24 cellular contexts compared by ENCODE assay signal in the genomic region with DNA sequence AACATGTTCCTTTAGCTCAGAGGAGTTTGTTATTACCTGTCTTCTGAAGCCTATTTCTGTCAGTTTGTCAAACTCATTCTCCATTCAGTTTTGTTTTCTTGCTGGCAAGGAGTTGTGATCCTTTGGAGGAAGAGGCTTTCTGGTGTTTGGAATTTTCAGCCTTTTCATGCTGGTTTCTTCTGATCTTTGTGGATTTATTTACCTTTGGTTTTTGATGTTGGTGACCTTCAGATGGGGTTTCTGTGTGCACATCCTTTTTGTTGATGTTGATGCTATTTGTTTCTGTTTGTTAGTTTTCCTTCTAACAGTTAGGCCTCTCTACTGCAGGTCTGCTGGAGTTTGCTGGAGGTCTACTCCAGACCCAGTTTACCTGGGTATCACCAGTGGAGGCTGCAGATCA.
"Had no signal": no experiment of that assay in that cellular context is flagged by ENCODE, and none has a peak within 500 bp of the region (broad histone marks: within the 10 kb centered on the region; RNA-seq: fewer than 3 reads in every experiment).

No MANE protein-coding gene starts in this region.

- H3K27ac Mint-ChIP-seq: naive thymus-derived CD8-positive, alpha-beta T cell; nephron; neural progenitor cell; stimulated activated effector memory CD8-positive, alpha-beta T cell treated with anti-CD3 and anti-CD28 coated beads, Interleukin-12 subunit alpha, Interleukin-12 subunit beta, amount 100 ng/mL, for 72 hours; stimulated activated naive CD8-positive, alpha-beta T cell treated with anti-CD3 and anti-CD28 coated beads, Interleukin-15, Interleukin-2, amounts not matched to agents 100 ng/mL and 50 ng/mL, for 24 hours had no signal

- H3K4me1 ChIP-seq: left lung, parathyroid adenoma, right atrium auricular region, spleen, suprapubic skin, upper lobe of right lung had no signal

- H3K9me3 ChIP-seq: neutrophil had no signal

- ATAC-seq: naive thymus-derived CD8-positive, alpha-beta T cell; sciatic nerve; stimulated activated effector memory CD8-positive, alpha-beta T cell treated with anti-CD3 and anti-CD28 coated beads, Interleukin-12 subunit alpha, Interleukin-12 subunit beta, amount 100 ng/mL, for 72 hours had no signal

- H3K27ac ChIP-seq: left lung, lower lobe of right lung, neural progenitor cell, neutrophil, parathyroid adenoma, right atrium auricular region, skin epidermis, spleen, suprapubic skin, thoracic aorta, tibial artery, upper lobe of right lung had no signal

- H3K27me3 ChIP-seq: left lung, neural progenitor cell, neutrophil, right atrium auricular region, spleen, suprapubic skin, tibial artery, upper lobe of right lung had no signal

- H3K4me1 Mint-ChIP-seq: naive thymus-derived CD8-positive, alpha-beta T cell; stimulated activated effector memory CD8-positive, alpha-beta T cell treated with anti-CD3 and anti-CD28 coated beads, Interleukin-12 subunit alpha, Interleukin-12 subunit beta, amount 100 ng/mL, for 72 hours had no signal

- H3K36me3 ChIP-seq: left lung, lower lobe of right lung, neural progenitor cell, neutrophil, right atrium auricular region, spleen, suprapubic skin, thoracic aorta, tibial artery, upper lobe of right lung had no signal

- H3K4me3 ChIP-seq: left lung, lower lobe of right lung, neural progenitor cell, right atrium auricular region, skin epidermis, spleen, suprapubic skin, thoracic aorta, tibial artery, upper lobe of right lung had no signal

- H3K4me3 Mint-ChIP-seq: naive thymus-derived CD8-positive, alpha-beta T cell; nephron; neural progenitor cell; stimulated activated effector memory CD8-positive, alpha-beta T cell treated with anti-CD3 and anti-CD28 coated beads, Interleukin-12 subunit alpha, Interleukin-12 subunit beta, amount 100 ng/mL, for 72 hours; stimulated activated naive CD8-positive, alpha-beta T cell treated with anti-CD3 and anti-CD28 coated beads, Interleukin-15, Interleukin-2, amounts not matched to agents 100 ng/mL and 50 ng/mL, for 24 hours had no signal

- DNase-seq: hippocampal formation; kidney; left colon; lower lobe of right lung; mammary epithelial cell; naive thymus-derived CD8-positive, alpha-beta T cell; occipital lobe; spleen; stimulated activated CD4-positive, alpha-beta T cell treated with anti-CD3 and anti-CD28 coated beads, Interleukin-4, amount 100 ng/mL, for 24 hours; stimulated activated naive CD4-positive, alpha-beta T cell; tibial artery; upper lobe of right lung had no signal

- H3K27me3 Mint-ChIP-seq: stimulated activated naive CD8-positive, alpha-beta T cell treated with anti-CD3 and anti-CD28 coated beads, Interleukin-15, Interleukin-2, amounts not matched to agents 100 ng/mL and 50 ng/mL, for 24 hours had no signal

- H3K4me2 ChIP-seq: neural progenitor cell had no signal

- H3K9ac ChIP-seq: neural progenitor cell, parathyroid adenoma had no signal

- H2AFZ ChIP-seq: neural progenitor cell, parathyroid adenoma had no signal

- H3K36me3 Mint-ChIP-seq: stimulated activated effector memory CD8-positive, alpha-beta T cell treated with anti-CD3 and anti-CD28 coated beads, Interleukin-12 subunit alpha, Interleukin-12 subunit beta, amount 100 ng/mL, for 72 hours had no signal
